In genomic region chr5:136132557-136133415, GRCh38 we compare ENCODE assay signal across 8 cellular contexts. TPM values are rescaled to one million over a fixed set of nuclear protein-coding genes. Genes with fewer than 3 reads are reported as not detected.
DNase-seq lines count a peak whose midpoint lies in the region; TF ChIP-seq lines count a peak whose summit lies in the region.

Gene SMAD5, plus strand, starts transcription at chr5:136132845. Its CDS starts 20,916 bp downstream, at chr5:136153761.

- peak within 1 kb of the TSS; percentile 13 for H3K27ac Mint-ChIP-seq in activated naive CD8-positive, alpha-beta T cell
- H3K27ac Mint-ChIP-seq in glutamatergic neuron (ENCODE audit: unreplicated experiment), result peak within 1 kb of the TSS; percentile 81

- H3K27me3 ChIP-seq in osteoblast (ENCODE audit: insufficient read depth, low read length) (peaks cover 11% of the 10 kb centered on the region), testis (no peaks in the 10 kb centered on the region)

- CTCF ChIA-PET in HEK293T (lab: Yijun Ruan, JAX), result interaction anchor here (0.9 to 1.2 kb wide), 2 partner anchors 14 to 23 kb away, joined by 3 to 5 read pairs; no protein-coding TSS in a partner anchor

- POLR2A ChIA-PET in HEK293T (lab: Yijun Ruan, JAX), result interaction anchor here (0.8 to 2.8 kb wide), 9 partner anchors 9 to 640 kb away, joined by 3 to 22 read pairs (median 5); no protein-coding TSS in a partner anchor

- peaks cover 57% of the 10 kb centered on the region for H3K79me2 ChIP-seq in osteoblast (ENCODE audit: insufficient read depth, low read length)

- H3K4me3 Mint-ChIP-seq in activated naive CD8-positive, alpha-beta T cell, result peak within 1 kb of the TSS; percentile 88
- peak within 1 kb of the TSS; percentile 96 for H3K4me3 Mint-ChIP-seq in glutamatergic neuron (ENCODE audit: unreplicated experiment)

- H3K36me3 ChIP-seq in osteoblast (ENCODE audit: insufficient read depth, low read length), result no peaks in the 10 kb centered on the region
- no peaks in the 10 kb centered on the region for H3K36me3 ChIP-seq in testis (ENCODE audit: low read depth, missing control alignments)

- H3K27ac ChIP-seq in osteoblast (ENCODE audit: low read depth, low read length), result peak within 1 kb of the TSS; percentile 86
- peak within 1 kb of the TSS; percentile 98 for H3K27ac ChIP-seq in testis

- TF ChIP-seq CTCF in glutamatergic neuron (IDR thresholded peaks at IDR 0.05; ENCODE audit: partially characterized antibody, unreplicated experiment), result no peak
- TF ChIP-seq CTCF in osteoblast (IDR thresholded peaks at IDR 0.05; ENCODE audit: extremely low read depth, low read depth, low read length), result no peak
- TF ChIP-seq CTCF in testis (IDR thresholded peaks at IDR 0.05), result no peak

- peak; percentile 97 for DNase-seq in HEK293T (ENCODE audit: extremely low spot score)
- DNase-seq in MV-4-11 (lab: John Stamatoyannopoulos, UW), result peak; percentile 81
- peak; percentile 91 for DNase-seq in SKM-1 treated with dmso at 0.1 percent for 144 hours (lab: John Stamatoyannopoulos, UW; ENCODE audit: unreplicated experiment)
- peak; percentile 99 for DNase-seq in glutamatergic neuron
- DNase-seq in osteoblast (ENCODE audit: insufficient read length, low spot score, missing footprints), result peak; percentile 99
- DNase-seq in testis, result peak; percentile 96

- TF ChIP-seq POLR2A in testis (IDR thresholded peaks at IDR 0.05), result peak; percentile 45

- intact Hi-C loops in testis (cut with DNase I; ENCODE audit: low total_unique reads), result no loop called here

- H4K20me1 ChIP-seq in osteoblast (ENCODE audit: insufficient read depth, low read length), result peaks cover 38% of the 10 kb centered on the region

- H3K36me3 Mint-ChIP-seq in activated naive CD8-positive, alpha-beta T cell, result no peaks in the 10 kb centered on the region
- H3K36me3 Mint-ChIP-seq in glutamatergic neuron (ENCODE audit: unreplicated experiment), result no peaks in the 10 kb centered on the region

- peak within 1 kb of the TSS; percentile 77 for H3K4me3 ChIP-seq in GM08714 (ENCODE audit: low read length)
- H3K4me3 ChIP-seq in osteoblast (ENCODE audit: insufficient read depth, low read length), result peak within 1 kb of the TSS; percentile 84
- peak within 1 kb of the TSS; percentile 94 to 96 for H3K4me3 ChIP-seq in testis

- peak within 1 kb of the TSS; percentile 86 for H3K4me2 ChIP-seq in osteoblast (ENCODE audit: insufficient read depth, low read length)

- H3K27me3 Mint-ChIP-seq in activated naive CD8-positive, alpha-beta T cell, result peaks cover 12% of the 10 kb centered on the region
- H3K27me3 Mint-ChIP-seq in glutamatergic neuron (ENCODE audit: unreplicated experiment), result peaks cover 4% of the 10 kb centered on the region

- H2AFZ ChIP-seq in osteoblast (ENCODE audit: low read length), result peak within 1 kb of the TSS; percentile 92

- no peaks in the 10 kb centered on the region for H3K9me3 Mint-ChIP-seq in activated naive CD8-positive, alpha-beta T cell (ENCODE audit: low read depth)
- peaks cover 9% of the 10 kb centered on the region for H3K9me3 Mint-ChIP-seq in glutamatergic neuron (ENCODE audit: unreplicated experiment)

- H3K9me3 ChIP-seq in osteoblast (ENCODE audit: low read depth, low read length) (no peaks in the 10 kb centered on the region), testis (no peaks in the 10 kb centered on the region)

- H3K4me1 ChIP-seq in osteoblast (ENCODE audit: insufficient read depth, low read length), result peaks cover 18% of the 10 kb centered on the region
- peaks cover 15% of the 10 kb centered on the region for H3K4me1 ChIP-seq in testis

- 0% methylated on average over 16 to 92 of the region's 93 CpGs for WGBS in testis, 2 donors

- H3K4me1 Mint-ChIP-seq in activated naive CD8-positive, alpha-beta T cell (ENCODE audit: low read depth), result peaks cover 19% of the 10 kb centered on the region
- peaks cover 32% of the 10 kb centered on the region for H3K4me1 Mint-ChIP-seq in glutamatergic neuron (ENCODE audit: low read depth, unreplicated experiment)

TF ChIP-seq in HEK293T, 16 proteins besides CTCF, POLR2A, EP300 and RAD21:
- TF ChIP-seq LEF1 (IDR thresholded peaks at IDR 0.05; ENCODE audit: borderline replicate concordance), result peak; percentile 69; the same call in 1 of the 2 replicates
- TF ChIP-seq L3MBTL2 (conservative IDR thresholded peaks at IDR 0.05), result peak; percentile 62
- TF ChIP-seq FOXA1 (IDR thresholded peaks at IDR 0.05), result no peak

RNA-seq across cellular contexts. Expression of gene SMAD5, which starts in this region (rescaled TPM):
- total RNA-seq in glutamatergic neuron (ENCODE audit: unreplicated experiment) (36.9 TPM), osteoblast (58.6 and 61.6 TPM in 2 replicates), testis (10 to 100 TPM; 29.1 to 36.0 TPM)
- polyA plus RNA-seq in testis (ENCODE audit: insufficient read depth, low read depth, low replicate concordance), result 25.4 TPM

Comparison
In these comparisons a context has a peak if more than half of its experiments do, and no peak if none do; other contexts are left out.
1. Peak in every context shown above with its lines: DNase-seq, H3K4me3 ChIP-seq and H3K27ac ChIP-seq.